ENCODE assay signal across 10 cellular contexts in genomic region chr6:4280721-4281120, GRCh38.
DNase-seq lines count a peak whose midpoint lies in the region; ATAC-seq and TF ChIP-seq lines count a peak whose summit lies in the region.
"Had no signal": no experiment of that assay in that cellular context is flagged by ENCODE, and none has a peak within 500 bp of the region (broad histone marks: within the 10 kb centered on the region; RNA-seq: fewer than 3 reads in every experiment).

No MANE protein-coding gene starts in this region.

- no peak overlapping the region for H3K27ac ChIP-seq in AG04450 (ENCODE audit: low read depth, low read length)

- ATAC-seq in GM18867 (IDR thresholded peaks at IDR 0.05; ENCODE audit: unreplicated experiment), result no peak
- ATAC-seq: activated CD4-positive, alpha-beta T cell treated with anti-CD3 and anti-CD28 coated beads for 36 hours; activated naive CD8-positive, alpha-beta T cell treated with anti-CD3 and anti-CD28 coated beads, Interleukin-2, amount 50 U/mL, for 24 hours had no signal

- H3K9me3 ChIP-seq in AG04450 (ENCODE audit: control insufficient read depth, insufficient read depth, low read length), result no peaks in the 10 kb centered on the region

- POLR2A ChIA-PET in AG04450 (lab: Yijun Ruan, JAX), result interaction anchor here (0.6 kb wide), 1 partner anchor 28 kb away, joined by 6 read pairs; no protein-coding TSS in a partner anchor

- CTCF ChIA-PET in AG04450 (lab: Charles Lee), result interaction anchor here (0.6 to 1.6 kb wide), 3 partner anchors 9 to 74 kb away, joined by 3 to 8 read pairs (median 3); no protein-coding TSS in a partner anchor

- peak; percentile 66 for DNase-seq in AG04450 (ENCODE audit: low read depth, low spot score)
- peak; percentile 54 for DNase-seq in HFF-Myc (ENCODE audit: extremely low read depth, low read depth)
- DNase-seq in amniotic epithelial cell (ENCODE audit: low read depth), result peak; percentile 93
- DNase-seq in iPS-NIHi11 (ENCODE audit: low spot score), result peak; percentile 38
- no peak for DNase-seq in T-helper 2 cell
- no peak for DNase-seq in NCI-H2107 treated with DMSO at 0.1 percent for 48 hours (lab: John Stamatoyannopoulos, UW; ENCODE audit: unreplicated experiment)
- no peak for DNase-seq in activated gamma-delta T cell (lab: John Stamatoyannopoulos, UW)
- DNase-seq: activated CD4-positive, alpha-beta T cell treated with anti-CD3 and anti-CD28 coated beads for 36 hours; activated naive CD8-positive, alpha-beta T cell treated with anti-CD3 and anti-CD28 coated beads, Interleukin-2, amount 50 U/mL, for 24 hours had no signal

- H3K27me3 ChIP-seq in AG04450 (ENCODE audit: control insufficient read depth, insufficient read depth, low read length), result peaks cover 12% of the 10 kb centered on the region

- no peak overlapping the region for H3K4me3 ChIP-seq in AG04450 (ENCODE audit: low read depth, low read length)
- no peak overlapping the region for H3K4me3 ChIP-seq in HFF-Myc (replicated peaks; ENCODE audit: low read depth, low read length)

- TF ChIP-seq CTCF in AG04450 (IDR thresholded peaks at IDR 0.05; ENCODE audit: low read depth, low read length) (no peak), HFF-Myc (IDR thresholded peaks at IDR 0.05; ENCODE audit: low read depth, low read length, missing control alignments) (no peak)

Comparison
In these comparisons a context has a peak if more than half of its experiments do, and no peak if none do; other contexts are left out.
1. DNase-seq: peak in AG04450 (single experiment), HFF-Myc (single experiment), amniotic epithelial cell (single experiment) and iPS-NIHi11 (single experiment); none in T-helper 2 cell (0 of 5), NCI-H2107 treated with DMSO at 0.1 percent for 48 hours (single experiment) and activated gamma-delta T cell (single experiment).